In the genomic region with DNA sequence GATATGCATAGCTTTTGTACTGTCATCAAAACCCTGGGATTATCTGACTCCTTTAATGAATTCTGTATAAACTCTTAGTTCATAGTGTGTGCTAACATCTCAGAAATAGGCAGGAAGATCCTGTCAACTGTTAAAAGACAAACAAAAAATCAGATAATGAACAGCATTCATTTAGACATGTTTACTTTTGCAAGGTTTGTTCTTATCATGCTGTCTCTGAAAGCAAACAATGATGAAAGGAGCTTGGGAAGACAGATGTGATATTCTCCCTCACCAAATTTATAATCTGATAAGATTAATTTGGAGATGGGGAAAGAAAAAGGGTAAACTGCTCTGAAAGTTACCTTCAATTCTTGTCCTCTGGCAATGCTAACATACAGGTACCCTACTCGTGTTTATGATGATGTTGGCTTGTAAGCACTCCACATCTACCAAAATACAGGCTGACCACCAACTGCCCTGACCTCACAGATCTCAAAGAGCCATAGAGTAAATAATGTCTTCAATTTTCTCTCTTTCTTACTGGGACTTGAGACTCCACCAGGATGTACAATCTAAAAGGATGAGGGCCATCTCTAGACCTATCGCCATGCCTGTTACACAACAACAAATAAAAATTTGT, we compare ENCODE assay signal across 22 cellular contexts.
A peak's percentile ranks its signal among the peaks of the same experiment; 100 is the strongest.
DNase-seq lines count a peak whose midpoint lies in the region; ATAC-seq and TF ChIP-seq lines count a peak whose summit lies in the region.
"Had no signal": no experiment of that assay in that cellular context is flagged by ENCODE, and none has a peak within 500 bp of the region (broad histone marks: within the 10 kb centered on the region; RNA-seq: fewer than 3 reads in every experiment).

No MANE protein-coding gene starts in this region.

- H3K36me3 ChIP-seq in right lobe of liver (no peaks in the 10 kb centered on the region), osteoblast (ENCODE audit: insufficient read depth, low read length) (no peaks in the 10 kb centered on the region)
- H3K36me3 ChIP-seq: Peyer's patch had no signal

- no peaks in the 10 kb centered on the region for H3K9me3 ChIP-seq in right lobe of liver
- no peaks in the 10 kb centered on the region for H3K9me3 ChIP-seq in osteoblast (ENCODE audit: low read depth, low read length)
- H3K9me3 ChIP-seq: Peyer's patch had no signal

- H3K4me1 ChIP-seq in right lobe of liver (peaks cover 0 to 14% (median 0%) of the 10 kb centered on the region in 4 donors), osteoblast (ENCODE audit: insufficient read depth, low read length) (peaks cover 4% of the 10 kb centered on the region)
- H3K4me1 ChIP-seq: Peyer's patch had no signal

- peak; percentile 63 to 89 (median 82) for ATAC-seq in right lobe of liver
- no peak for ATAC-seq in HG03565 (IDR thresholded peaks at IDR 0.05; ENCODE audit: unreplicated experiment)
- ATAC-seq: T-cell had no signal

- no peaks in the 10 kb centered on the region for H3K79me2 ChIP-seq in osteoblast (ENCODE audit: insufficient read depth, low read length)

- H4K20me1 ChIP-seq in osteoblast (ENCODE audit: insufficient read depth, low read length): no peaks in the 10 kb centered on the region

- no peak overlapping the region for H3K4me2 ChIP-seq in osteoblast (ENCODE audit: insufficient read depth, low read length)
- H3K4me2 ChIP-seq: KMS-11 had no signal

- 19% methylated on average over 2 of the region's 2 CpGs for WGBS in right lobe of liver (ENCODE audit: insufficient coverage, low coverage, low lambda C conversion rate, missing lambda C conversion rate)

- H3K27ac ChIP-seq in right lobe of liver (no peak overlapping the region), osteoblast (ENCODE audit: low read depth, low read length) (no peak overlapping the region)
- H3K27ac ChIP-seq: C4-2B, GM23248, HL-60, KMS-11, Peyer's patch had no signal

- no peak overlapping the region for H2AFZ ChIP-seq in osteoblast (ENCODE audit: low read length)
- H2AFZ ChIP-seq: GM23248 had no signal

- DNase-seq in DMS53 (lab: John Stamatoyannopoulos, UW): peak; percentile 47
- no peak for DNase-seq in DMS53 treated with DMSO at 0.1 percent for 48 hours (lab: John Stamatoyannopoulos, UW; ENCODE audit: unreplicated experiment)
- peak; percentile 71 for DNase-seq in NCI-H146 (lab: John Stamatoyannopoulos, UW)
- peak; percentile 20 for DNase-seq in amniotic epithelial cell (ENCODE audit: low read depth)
- DNase-seq in right lobe of liver: no peak
- no peak for DNase-seq in C1 segment of cervical spinal cord (lab: John Stamatoyannopoulos, UW)
- DNase-seq in osteoblast (ENCODE audit: insufficient read length, low spot score, missing footprints): no peak
- DNase-seq: 8988T, AML-193, DMS79, NCI-H1105, NCI-H1694, NCI-H2081, NCI-H2171, NCI-H345, Peyer's patch, T-cell had no signal

- no peak for TF ChIP-seq CTCF in right lobe of liver (IDR thresholded peaks at IDR 0.05)
- no peak for TF ChIP-seq CTCF in osteoblast (IDR thresholded peaks at IDR 0.05; ENCODE audit: extremely low read depth, low read depth, low read length)

- intact Hi-C loops in right lobe of liver (cut with DNase I): no loop called here

- H3K27me3 ChIP-seq in right lobe of liver: no peaks in the 10 kb centered on the region
- no peaks in the 10 kb centered on the region for H3K27me3 ChIP-seq in osteoblast (ENCODE audit: insufficient read depth, low read length)
- H3K27me3 ChIP-seq: Peyer's patch had no signal

- no peak for TF ChIP-seq POLR2A in right lobe of liver (IDR thresholded peaks at IDR 0.05)

- H3K4me3 ChIP-seq in right lobe of liver (no peak overlapping the region), osteoblast (ENCODE audit: insufficient read depth, low read length) (no peak overlapping the region)
- H3K4me3 ChIP-seq: GM23248, Peyer's patch had no signal

Comparison
In these comparisons a context has a peak if more than half of its experiments do, and no peak if none do; other contexts are left out.
1. DNase-seq: peak in DMS53 (single experiment), NCI-H146 (single experiment) and amniotic epithelial cell (single experiment); none in DMS53 treated with DMSO at 0.1 percent for 48 hours (single experiment), right lobe of liver (0 of 3), C1 segment of cervical spinal cord (0 of 14) and osteoblast (single experiment).